Comparison of ENCODE assay signal across 2 cellular contexts in the genomic region with DNA sequence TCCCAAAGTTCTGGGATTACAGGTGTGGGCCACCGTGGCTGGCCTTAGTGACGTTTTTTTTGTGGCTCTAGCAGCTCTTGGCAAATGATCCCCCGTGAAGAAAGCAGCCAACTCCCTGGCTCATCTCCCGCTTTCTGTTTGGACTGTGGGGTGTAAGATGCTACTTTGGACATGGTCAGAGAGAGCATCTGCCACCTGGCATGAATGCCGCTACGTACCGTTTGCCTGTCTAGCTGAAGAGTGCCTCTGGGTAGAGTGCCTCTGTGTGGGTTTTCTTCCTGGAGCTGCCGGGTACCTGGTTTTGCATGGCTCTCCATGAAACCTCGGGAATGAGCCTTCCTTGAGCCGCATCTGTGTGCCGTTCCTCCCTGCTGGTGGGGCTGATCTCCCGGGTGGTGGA.
TF ChIP-seq lines count a peak whose summit lies in the region.

No MANE protein-coding gene starts in this region.

TF ChIP-seq in GM23338, 12 proteins besides CTCF, POLR2A, EP300 and RAD21 (continued from another document):
- no peak for TF ChIP-seq EZH2 (IDR thresholded peaks at IDR 0.05; ENCODE audit: low read depth, unreplicated experiment)
- TF ChIP-seq, protein P1, sequence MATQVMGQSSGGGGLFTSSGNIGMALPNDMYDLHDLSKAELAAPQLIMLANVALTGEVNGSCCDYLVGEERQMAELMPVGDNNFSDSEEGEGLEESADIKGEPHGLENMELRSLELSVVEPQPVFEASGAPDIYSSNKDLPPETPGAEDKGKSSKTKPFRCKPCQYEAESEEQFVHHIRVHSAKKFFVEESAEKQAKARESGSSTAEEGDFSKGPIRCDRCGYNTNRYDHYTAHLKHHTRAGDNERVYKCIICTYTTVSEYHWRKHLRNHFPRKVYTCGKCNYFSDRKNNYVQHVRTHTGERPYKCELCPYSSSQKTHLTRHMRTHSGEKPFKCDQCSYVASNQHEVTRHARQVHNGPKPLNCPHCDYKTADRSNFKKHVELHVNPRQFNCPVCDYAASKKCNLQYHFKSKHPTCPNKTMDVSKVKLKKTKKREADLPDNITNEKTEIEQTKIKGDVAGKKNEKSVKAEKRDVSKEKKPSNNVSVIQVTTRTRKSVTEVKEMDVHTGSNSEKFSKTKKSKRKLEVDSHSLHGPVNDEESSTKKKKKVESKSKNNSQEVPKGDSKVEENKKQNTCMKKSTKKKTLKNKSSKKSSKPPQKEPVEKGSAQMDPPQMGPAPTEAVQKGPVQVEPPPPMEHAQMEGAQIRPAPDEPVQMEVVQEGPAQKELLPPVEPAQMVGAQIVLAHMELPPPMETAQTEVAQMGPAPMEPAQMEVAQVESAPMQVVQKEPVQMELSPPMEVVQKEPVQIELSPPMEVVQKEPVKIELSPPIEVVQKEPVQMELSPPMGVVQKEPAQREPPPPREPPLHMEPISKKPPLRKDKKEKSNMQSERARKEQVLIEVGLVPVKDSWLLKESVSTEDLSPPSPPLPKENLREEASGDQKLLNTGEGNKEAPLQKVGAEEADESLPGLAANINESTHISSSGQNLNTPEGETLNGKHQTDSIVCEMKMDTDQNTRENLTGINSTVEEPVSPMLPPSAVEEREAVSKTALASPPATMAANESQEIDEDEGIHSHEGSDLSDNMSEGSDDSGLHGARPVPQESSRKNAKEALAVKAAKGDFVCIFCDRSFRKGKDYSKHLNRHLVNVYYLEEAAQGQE (IDR thresholded peaks at IDR 0.05; ENCODE audit: unreplicated experiment): no peak
- TF ChIP-seq, protein P2, sequence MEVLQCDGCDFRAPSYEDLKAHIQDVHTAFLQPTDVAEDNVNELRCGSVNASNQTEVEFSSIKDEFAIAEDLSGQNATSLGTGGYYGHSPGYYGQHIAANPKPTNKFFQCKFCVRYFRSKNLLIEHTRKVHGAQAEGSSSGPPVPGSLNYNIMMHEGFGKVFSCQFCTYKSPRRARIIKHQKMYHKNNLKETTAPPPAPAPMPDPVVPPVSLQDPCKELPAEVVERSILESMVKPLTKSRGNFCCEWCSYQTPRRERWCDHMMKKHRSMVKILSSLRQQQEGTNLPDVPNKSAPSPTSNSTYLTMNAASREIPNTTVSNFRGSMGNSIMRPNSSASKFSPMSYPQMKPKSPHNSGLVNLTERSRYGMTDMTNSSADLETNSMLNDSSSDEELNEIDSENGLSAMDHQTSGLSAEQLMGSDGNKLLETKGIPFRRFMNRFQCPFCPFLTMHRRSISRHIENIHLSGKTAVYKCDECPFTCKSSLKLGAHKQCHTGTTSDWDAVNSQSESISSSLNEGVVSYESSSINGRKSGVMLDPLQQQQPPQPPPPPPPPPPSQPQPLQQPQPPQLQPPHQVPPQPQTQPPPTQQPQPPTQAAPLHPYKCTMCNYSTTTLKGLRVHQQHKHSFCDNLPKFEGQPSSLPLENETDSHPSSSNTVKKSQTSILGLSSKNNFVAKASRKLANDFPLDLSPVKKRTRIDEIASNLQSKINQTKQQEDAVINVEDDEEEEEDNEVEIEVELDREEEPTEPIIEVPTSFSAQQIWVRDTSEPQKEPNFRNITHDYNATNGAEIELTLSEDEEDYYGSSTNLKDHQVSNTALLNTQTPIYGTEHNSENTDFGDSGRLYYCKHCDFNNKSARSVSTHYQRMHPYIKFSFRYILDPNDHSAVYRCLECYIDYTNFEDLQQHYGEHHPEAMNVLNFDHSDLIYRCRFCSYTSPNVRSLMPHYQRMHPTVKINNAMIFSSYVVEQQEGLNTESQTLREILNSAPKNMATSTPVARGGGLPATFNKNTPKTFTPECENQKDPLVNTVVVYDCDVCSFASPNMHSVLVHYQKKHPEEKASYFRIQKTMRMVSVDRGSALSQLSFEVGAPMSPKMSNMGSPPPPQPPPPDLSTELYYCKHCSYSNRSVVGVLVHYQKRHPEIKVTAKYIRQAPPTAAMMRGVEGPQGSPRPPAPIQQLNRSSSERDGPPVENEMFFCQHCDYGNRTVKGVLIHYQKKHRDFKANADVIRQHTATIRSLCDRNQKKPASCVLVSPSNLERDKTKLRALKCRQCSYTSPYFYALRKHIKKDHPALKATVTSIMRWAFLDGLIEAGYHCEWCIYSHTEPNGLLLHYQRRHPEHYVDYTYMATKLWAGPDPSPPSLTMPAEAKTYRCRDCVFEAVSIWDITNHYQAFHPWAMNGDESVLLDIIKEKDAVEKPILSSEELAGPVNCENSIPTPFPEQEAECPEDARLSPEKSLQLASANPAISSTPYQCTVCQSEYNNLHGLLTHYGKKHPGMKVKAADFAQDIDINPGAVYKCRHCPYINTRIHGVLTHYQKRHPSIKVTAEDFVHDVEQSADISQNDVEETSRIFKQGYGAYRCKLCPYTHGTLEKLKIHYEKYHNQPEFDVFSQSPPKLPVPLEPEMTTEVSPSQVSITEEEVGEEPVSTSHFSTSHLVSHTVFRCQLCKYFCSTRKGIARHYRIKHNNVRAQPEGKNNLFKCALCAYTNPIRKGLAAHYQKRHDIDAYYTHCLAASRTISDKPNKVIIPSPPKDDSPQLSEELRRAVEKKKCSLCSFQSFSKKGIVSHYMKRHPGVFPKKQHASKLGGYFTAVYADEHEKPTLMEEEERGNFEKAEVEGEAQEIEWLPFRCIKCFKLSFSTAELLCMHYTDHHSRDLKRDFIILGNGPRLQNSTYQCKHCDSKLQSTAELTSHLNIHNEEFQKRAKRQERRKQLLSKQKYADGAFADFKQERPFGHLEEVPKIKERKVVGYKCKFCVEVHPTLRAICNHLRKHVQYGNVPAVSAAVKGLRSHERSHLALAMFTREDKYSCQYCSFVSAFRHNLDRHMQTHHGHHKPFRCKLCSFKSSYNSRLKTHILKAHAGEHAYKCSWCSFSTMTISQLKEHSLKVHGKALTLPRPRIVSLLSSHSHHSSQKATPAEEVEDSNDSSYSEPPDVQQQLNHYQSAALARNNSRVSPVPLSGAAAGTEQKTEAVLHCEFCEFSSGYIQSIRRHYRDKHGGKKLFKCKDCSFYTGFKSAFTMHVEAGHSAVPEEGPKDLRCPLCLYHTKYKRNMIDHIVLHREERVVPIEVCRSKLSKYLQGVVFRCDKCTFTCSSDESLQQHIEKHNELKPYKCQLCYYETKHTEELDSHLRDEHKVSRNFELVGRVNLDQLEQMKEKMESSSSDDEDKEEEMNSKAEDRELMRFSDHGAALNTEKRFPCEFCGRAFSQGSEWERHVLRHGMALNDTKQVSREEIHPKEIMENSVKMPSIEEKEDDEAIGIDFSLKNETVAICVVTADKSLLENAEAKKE (CRISPR knock-in tag; IDR thresholded peaks at IDR 0.05): no peak
- TF ChIP-seq ZNF331 (CRISPR knock-in tag; IDR thresholded peaks at IDR 0.05; ENCODE audit: low read depth): no peak
- TF ChIP-seq POLR2AphosphoS5 (IDR thresholded peaks at IDR 0.05; ENCODE audit: low read depth): no peak
- TF ChIP-seq, protein P3, sequence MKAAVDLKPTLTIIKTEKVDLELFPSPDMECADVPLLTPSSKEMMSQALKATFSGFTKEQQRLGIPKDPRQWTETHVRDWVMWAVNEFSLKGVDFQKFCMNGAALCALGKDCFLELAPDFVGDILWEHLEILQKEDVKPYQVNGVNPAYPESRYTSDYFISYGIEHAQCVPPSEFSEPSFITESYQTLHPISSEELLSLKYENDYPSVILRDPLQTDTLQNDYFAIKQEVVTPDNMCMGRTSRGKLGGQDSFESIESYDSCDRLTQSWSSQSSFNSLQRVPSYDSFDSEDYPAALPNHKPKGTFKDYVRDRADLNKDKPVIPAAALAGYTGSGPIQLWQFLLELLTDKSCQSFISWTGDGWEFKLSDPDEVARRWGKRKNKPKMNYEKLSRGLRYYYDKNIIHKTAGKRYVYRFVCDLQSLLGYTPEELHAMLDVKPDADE (IDR thresholded peaks at IDR 0.05): no peak
- no peak for TF ChIP-seq NANOG (IDR thresholded peaks at IDR 0.05; ENCODE audit: borderline replicate concordance)
- TF ChIP-seq JUNB (IDR thresholded peaks at IDR 0.05; ENCODE audit: unreplicated experiment): no peak
- no peak for TF ChIP-seq CREB1 (CRISPR knock-in tag; IDR thresholded peaks at IDR 0.05; ENCODE audit: low read depth)
- no peak for TF ChIP-seq STAT1 (IDR thresholded peaks at IDR 0.05; ENCODE audit: unreplicated experiment)

TF ChIP-seq in SK-N-SH, 30 proteins besides CTCF, POLR2A, EP300 and RAD21:
- TF ChIP-seq, protein P4, sequence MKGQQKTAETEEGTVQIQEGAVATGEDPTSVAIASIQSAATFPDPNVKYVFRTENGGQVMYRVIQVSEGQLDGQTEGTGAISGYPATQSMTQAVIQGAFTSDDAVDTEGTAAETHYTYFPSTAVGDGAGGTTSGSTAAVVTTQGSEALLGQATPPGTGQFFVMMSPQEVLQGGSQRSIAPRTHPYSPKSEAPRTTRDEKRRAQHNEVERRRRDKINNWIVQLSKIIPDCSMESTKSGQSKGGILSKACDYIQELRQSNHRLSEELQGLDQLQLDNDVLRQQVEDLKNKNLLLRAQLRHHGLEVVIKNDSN (IDR thresholded peaks at IDR 0.05; ENCODE audit: borderline replicate concordance, low read depth): no peak
- TF ChIP-seq TAF1 (IDR thresholded peaks at IDR 0.05; ENCODE audit: borderline replicate concordance, low read depth, low read length) (no peak), FOXM1 (IDR thresholded peaks at IDR 0.05; ENCODE audit: low read depth) (no peak), EZH2phosphoT487 (IDR thresholded peaks at IDR 0.05; ENCODE audit: borderline replicate concordance, low read depth) (no peak), MXI1 (IDR thresholded peaks at IDR 0.05; ENCODE audit: low read depth, low read length) (no peak), POLR2AphosphoS5 (IDR thresholded peaks at IDR 0.05; ENCODE audit: low read depth, low read length) (no peak), ELF1 (IDR thresholded peaks at IDR 0.05) (no peak), NFIC (IDR thresholded peaks at IDR 0.05; ENCODE audit: borderline replicate concordance) (no peak), NRF1 (IDR thresholded peaks at IDR 0.05; ENCODE audit: low read depth, low read length) (no peak), FOXJ3 (CRISPR knock-in tag; IDR thresholded peaks at IDR 0.05) (no peak), SMC3 (IDR thresholded peaks at IDR 0.05; ENCODE audit: low read depth, low read length) (no peak), CHD2 (IDR thresholded peaks at IDR 0.05; ENCODE audit: low read length, partially characterized antibody) (no peak), RCOR1 (IDR thresholded peaks at IDR 0.05; ENCODE audit: low read length) (no peak), TEAD4 (IDR thresholded peaks at IDR 0.05; ENCODE audit: borderline replicate concordance, insufficient read depth) (no peak)
- TF ChIP-seq, protein P5, sequence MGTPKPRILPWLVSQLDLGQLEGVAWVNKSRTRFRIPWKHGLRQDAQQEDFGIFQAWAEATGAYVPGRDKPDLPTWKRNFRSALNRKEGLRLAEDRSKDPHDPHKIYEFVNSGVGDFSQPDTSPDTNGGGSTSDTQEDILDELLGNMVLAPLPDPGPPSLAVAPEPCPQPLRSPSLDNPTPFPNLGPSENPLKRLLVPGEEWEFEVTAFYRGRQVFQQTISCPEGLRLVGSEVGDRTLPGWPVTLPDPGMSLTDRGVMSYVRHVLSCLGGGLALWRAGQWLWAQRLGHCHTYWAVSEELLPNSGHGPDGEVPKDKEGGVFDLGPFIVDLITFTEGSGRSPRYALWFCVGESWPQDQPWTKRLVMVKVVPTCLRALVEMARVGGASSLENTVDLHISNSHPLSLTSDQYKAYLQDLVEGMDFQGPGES (IDR thresholded peaks at IDR 0.05; ENCODE audit: low read depth, low read length): no peak
- TF ChIP-seq, protein P6, sequence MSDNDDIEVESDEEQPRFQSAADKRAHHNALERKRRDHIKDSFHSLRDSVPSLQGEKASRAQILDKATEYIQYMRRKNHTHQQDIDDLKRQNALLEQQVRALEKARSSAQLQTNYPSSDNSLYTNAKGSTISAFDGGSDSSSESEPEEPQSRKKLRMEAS (IDR thresholded peaks at IDR 0.05; ENCODE audit: low read depth): no peak
- TF ChIP-seq, protein P7, sequence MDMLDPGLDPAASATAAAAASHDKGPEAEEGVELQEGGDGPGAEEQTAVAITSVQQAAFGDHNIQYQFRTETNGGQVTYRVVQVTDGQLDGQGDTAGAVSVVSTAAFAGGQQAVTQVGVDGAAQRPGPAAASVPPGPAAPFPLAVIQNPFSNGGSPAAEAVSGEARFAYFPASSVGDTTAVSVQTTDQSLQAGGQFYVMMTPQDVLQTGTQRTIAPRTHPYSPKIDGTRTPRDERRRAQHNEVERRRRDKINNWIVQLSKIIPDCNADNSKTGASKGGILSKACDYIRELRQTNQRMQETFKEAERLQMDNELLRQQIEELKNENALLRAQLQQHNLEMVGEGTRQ (IDR thresholded peaks at IDR 0.05; ENCODE audit: borderline replicate concordance, low read depth, low read length): no peak
- TF ChIP-seq, protein P1 (IDR thresholded peaks at IDR 0.05; ENCODE audit: low read depth, low read length): no peak
- TF ChIP-seq, protein P8, sequence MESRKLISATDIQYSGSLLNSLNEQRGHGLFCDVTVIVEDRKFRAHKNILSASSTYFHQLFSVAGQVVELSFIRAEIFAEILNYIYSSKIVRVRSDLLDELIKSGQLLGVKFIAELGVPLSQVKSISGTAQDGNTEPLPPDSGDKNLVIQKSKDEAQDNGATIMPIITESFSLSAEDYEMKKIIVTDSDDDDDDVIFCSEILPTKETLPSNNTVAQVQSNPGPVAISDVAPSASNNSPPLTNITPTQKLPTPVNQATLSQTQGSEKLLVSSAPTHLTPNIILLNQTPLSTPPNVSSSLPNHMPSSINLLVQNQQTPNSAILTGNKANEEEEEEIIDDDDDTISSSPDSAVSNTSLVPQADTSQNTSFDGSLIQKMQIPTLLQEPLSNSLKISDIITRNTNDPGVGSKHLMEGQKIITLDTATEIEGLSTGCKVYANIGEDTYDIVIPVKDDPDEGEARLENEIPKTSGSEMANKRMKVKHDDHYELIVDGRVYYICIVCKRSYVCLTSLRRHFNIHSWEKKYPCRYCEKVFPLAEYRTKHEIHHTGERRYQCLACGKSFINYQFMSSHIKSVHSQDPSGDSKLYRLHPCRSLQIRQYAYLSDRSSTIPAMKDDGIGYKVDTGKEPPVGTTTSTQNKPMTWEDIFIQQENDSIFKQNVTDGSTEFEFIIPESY (IDR thresholded peaks at IDR 0.05; ENCODE audit: borderline replicate concordance, low read depth): no peak
